Comparison of ENCODE assay signal across 1 cellular context in the genomic region with DNA sequence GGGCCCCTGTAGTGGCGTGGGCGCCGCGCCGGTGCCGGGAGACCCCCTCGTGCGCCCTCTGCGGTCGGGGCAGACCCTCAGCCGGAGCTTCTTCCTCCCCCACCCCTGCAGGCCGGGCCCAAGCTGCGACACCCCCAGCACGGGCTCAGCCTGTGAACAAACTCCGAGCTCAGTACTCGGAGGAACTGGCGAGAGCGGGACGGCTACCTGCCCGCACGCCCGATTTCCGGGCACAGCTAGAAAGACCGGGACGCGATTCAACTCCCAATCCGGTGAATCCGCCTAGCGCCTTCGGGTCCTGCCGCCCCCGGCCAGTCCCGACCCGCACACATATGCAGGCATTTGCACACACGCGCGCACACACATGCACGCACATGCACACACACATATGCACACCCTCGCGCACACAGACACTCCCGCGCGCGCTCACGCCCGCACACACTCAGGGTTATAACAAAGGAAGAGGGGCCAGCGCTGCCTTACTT.
A peak's percentile ranks its signal among the peaks of the same experiment; 100 is the strongest.
TF ChIP-seq lines count a peak whose summit lies in the region.

No MANE protein-coding gene starts in this region.

TF ChIP-seq in WTC11, 78 proteins besides CTCF, POLR2A, EP300 and RAD21 (continued from another document):
- TF ChIP-seq, protein P1, sequence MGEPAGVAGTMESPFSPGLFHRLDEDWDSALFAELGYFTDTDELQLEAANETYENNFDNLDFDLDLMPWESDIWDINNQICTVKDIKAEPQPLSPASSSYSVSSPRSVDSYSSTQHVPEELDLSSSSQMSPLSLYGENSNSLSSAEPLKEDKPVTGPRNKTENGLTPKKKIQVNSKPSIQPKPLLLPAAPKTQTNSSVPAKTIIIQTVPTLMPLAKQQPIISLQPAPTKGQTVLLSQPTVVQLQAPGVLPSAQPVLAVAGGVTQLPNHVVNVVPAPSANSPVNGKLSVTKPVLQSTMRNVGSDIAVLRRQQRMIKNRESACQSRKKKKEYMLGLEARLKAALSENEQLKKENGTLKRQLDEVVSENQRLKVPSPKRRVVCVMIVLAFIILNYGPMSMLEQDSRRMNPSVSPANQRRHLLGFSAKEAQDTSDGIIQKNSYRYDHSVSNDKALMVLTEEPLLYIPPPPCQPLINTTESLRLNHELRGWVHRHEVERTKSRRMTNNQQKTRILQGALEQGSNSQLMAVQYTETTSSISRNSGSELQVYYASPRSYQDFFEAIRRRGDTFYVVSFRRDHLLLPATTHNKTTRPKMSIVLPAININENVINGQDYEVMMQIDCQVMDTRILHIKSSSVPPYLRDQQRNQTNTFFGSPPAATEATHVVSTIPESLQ (CRISPR knock-in tag; IDR thresholded peaks at IDR 0.05): peak; percentile 39; the same call in 1 of the 2 replicates
- TF ChIP-seq ZNF219 (CRISPR knock-in tag; IDR thresholded peaks at IDR 0.05; ENCODE audit: borderline replicate concordance) (no peak), ZNF423 (CRISPR knock-in tag; IDR thresholded peaks at IDR 0.05) (peak; percentile 54; the same call in 1 of the 2 replicates)
